1 cellular context compared by ENCODE assay signal in the genomic region with DNA sequence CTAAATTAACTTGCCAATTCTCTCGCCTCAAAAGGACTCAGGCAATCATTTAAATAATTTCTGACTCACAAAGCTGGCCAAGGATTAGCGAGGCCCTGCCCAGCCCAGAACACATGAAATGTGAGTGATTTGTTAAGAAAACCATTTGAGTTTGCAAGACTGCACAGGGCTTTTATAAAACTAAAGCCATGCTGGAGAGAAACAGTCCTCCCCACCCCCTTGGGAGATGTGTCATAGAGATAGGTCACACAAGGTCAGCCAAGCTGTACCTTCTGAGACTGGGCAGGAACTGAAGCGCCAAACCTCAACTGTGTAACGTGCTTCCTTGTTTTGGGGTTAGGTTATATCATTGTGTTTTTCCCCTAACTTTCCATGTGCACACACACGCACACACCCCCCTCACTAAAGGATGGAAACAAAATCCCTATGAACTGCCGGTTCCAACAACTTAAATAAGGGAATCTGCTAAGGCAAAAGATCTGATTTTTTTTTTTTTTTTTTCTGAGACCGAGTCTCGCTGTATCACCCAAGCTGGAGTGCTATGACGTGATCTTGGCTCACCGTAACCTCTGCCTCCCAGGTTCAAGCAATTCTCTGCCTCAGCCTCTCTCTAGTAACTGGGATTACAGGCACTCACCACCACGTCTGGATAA.
A peak's percentile ranks its signal among the peaks of the same experiment; 100 is the strongest.
TF ChIP-seq lines count a peak whose summit lies in the region.

No MANE protein-coding gene starts in this region.

TF ChIP-seq in SK-N-SH, 30 proteins besides CTCF, POLR2A, EP300 and RAD21 (continued from another document):
- TF ChIP-seq, protein P1, sequence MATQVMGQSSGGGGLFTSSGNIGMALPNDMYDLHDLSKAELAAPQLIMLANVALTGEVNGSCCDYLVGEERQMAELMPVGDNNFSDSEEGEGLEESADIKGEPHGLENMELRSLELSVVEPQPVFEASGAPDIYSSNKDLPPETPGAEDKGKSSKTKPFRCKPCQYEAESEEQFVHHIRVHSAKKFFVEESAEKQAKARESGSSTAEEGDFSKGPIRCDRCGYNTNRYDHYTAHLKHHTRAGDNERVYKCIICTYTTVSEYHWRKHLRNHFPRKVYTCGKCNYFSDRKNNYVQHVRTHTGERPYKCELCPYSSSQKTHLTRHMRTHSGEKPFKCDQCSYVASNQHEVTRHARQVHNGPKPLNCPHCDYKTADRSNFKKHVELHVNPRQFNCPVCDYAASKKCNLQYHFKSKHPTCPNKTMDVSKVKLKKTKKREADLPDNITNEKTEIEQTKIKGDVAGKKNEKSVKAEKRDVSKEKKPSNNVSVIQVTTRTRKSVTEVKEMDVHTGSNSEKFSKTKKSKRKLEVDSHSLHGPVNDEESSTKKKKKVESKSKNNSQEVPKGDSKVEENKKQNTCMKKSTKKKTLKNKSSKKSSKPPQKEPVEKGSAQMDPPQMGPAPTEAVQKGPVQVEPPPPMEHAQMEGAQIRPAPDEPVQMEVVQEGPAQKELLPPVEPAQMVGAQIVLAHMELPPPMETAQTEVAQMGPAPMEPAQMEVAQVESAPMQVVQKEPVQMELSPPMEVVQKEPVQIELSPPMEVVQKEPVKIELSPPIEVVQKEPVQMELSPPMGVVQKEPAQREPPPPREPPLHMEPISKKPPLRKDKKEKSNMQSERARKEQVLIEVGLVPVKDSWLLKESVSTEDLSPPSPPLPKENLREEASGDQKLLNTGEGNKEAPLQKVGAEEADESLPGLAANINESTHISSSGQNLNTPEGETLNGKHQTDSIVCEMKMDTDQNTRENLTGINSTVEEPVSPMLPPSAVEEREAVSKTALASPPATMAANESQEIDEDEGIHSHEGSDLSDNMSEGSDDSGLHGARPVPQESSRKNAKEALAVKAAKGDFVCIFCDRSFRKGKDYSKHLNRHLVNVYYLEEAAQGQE (IDR thresholded peaks at IDR 0.05; ENCODE audit: low read depth, low read length) = 0 out of 2 replicates have a peak, but pooled peaks have one; percentile 7
- TF ChIP-seq RFX5 (IDR thresholded peaks at IDR 0.05; ENCODE audit: low read length) (no peak), FOXJ3 (CRISPR knock-in tag; IDR thresholded peaks at IDR 0.05) (no peak), JUND (IDR thresholded peaks at IDR 0.05) (peak; percentile 56), YY1 (IDR thresholded peaks at IDR 0.05; ENCODE audit: low read depth) (no peak), GATA2 (CRISPR knock-in tag; IDR thresholded peaks at IDR 0.05) (no peak), RXRA (IDR thresholded peaks at IDR 0.05; ENCODE audit: borderline replicate concordance, low read depth) (peak; percentile 90), ELF1 (IDR thresholded peaks at IDR 0.05) (no peak), FOXM1 (IDR thresholded peaks at IDR 0.05; ENCODE audit: low read depth) (no peak), GABPA (IDR thresholded peaks at IDR 0.05; ENCODE audit: low read depth) (no peak), NFIC (IDR thresholded peaks at IDR 0.05; ENCODE audit: borderline replicate concordance) (peak; percentile 52), TCF12 (IDR thresholded peaks at IDR 0.05) (peak; percentile 57; the same call in 1 of the 2 replicates), FOSL2 (IDR thresholded peaks at IDR 0.05; ENCODE audit: borderline replicate concordance, low read depth) (peak; percentile 49)
- TF ChIP-seq, protein P2, sequence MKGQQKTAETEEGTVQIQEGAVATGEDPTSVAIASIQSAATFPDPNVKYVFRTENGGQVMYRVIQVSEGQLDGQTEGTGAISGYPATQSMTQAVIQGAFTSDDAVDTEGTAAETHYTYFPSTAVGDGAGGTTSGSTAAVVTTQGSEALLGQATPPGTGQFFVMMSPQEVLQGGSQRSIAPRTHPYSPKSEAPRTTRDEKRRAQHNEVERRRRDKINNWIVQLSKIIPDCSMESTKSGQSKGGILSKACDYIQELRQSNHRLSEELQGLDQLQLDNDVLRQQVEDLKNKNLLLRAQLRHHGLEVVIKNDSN (IDR thresholded peaks at IDR 0.05; ENCODE audit: borderline replicate concordance, low read depth) = no peak
- TF ChIP-seq, protein P3, sequence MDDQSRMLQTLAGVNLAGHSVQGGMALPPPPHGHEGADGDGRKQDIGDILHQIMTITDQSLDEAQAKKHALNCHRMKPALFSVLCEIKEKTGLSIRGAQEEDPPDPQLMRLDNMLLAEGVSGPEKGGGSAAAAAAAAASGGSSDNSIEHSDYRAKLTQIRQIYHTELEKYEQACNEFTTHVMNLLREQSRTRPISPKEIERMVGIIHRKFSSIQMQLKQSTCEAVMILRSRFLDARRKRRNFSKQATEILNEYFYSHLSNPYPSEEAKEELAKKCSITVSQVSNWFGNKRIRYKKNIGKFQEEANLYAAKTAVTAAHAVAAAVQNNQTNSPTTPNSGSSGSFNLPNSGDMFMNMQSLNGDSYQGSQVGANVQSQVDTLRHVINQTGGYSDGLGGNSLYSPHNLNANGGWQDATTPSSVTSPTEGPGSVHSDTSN (IDR thresholded peaks at IDR 0.05) = peak; percentile 34
